ENCODE assay signal across 1 cellular context in the genomic region with DNA sequence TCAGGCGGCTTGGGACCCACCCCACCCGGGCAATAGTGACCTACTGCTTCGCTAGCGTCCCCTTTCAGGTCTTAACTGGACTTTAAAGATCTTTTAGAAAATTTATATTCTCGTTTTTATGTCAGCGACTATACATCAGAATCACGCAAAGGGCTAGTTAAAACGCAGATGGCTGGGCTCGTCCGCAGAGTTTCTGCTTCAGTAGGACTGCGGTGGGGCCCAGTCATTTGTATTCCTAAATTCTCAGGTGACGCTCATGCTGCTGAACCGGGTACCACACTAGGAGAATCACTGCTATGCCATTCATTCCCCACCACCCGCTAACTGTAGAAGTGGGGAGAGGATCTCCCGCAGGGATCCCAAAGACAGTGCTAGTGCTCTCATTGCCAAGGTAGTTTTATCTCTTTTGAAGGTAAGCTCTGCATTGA.
TF ChIP-seq lines count a peak whose summit lies in the region.

No MANE protein-coding gene starts in this region.

TF ChIP-seq in HEK293, 187 proteins besides CTCF, POLR2A, EP300 and RAD21 (continued from another document):
- TF ChIP-seq ZNF133 (tag by site-specific recombination; IDR thresholded peaks at IDR 0.05) (no peak), ZBTB20 (tag by site-specific recombination; IDR thresholded peaks at IDR 0.05) (peak; percentile 80), ZNF211 (tag by site-specific recombination; IDR thresholded peaks at IDR 0.05; ENCODE audit: low read depth) (no peak), ZNF600 (tag by site-specific recombination; IDR thresholded peaks at IDR 0.05) (no peak), ZFHX2 (tag by site-specific recombination; conservative IDR thresholded peaks at IDR 0.05) (no peak), SP7 (tag by site-specific recombination; IDR thresholded peaks at IDR 0.05) (no peak), HOXD13 (CRISPR knock-in tag; IDR thresholded peaks at IDR 0.05; ENCODE audit: borderline replicate concordance) (no peak), ZBTB8A (tag by site-specific recombination; IDR thresholded peaks at IDR 0.05) (0 out of 2 replicates have a peak, but pooled peaks have one; percentile 0), ZBTB1 (tag by site-specific recombination; IDR thresholded peaks at IDR 0.05) (no peak), RBAK (tag by site-specific recombination; IDR thresholded peaks at IDR 0.05) (no peak), ZNF324 (tag by site-specific recombination; IDR thresholded peaks at IDR 0.05) (no peak), ZNF473 (tag by site-specific recombination; IDR thresholded peaks at IDR 0.05) (no peak), ZFP69B (tag by site-specific recombination; IDR thresholded peaks at IDR 0.05) (peak; percentile 82)
- TF ChIP-seq, protein P1, sequence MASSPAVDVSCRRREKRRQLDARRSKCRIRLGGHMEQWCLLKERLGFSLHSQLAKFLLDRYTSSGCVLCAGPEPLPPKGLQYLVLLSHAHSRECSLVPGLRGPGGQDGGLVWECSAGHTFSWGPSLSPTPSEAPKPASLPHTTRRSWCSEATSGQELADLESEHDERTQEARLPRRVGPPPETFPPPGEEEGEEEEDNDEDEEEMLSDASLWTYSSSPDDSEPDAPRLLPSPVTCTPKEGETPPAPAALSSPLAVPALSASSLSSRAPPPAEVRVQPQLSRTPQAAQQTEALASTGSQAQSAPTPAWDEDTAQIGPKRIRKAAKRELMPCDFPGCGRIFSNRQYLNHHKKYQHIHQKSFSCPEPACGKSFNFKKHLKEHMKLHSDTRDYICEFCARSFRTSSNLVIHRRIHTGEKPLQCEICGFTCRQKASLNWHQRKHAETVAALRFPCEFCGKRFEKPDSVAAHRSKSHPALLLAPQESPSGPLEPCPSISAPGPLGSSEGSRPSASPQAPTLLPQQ (tag by site-specific recombination; IDR thresholded peaks at IDR 0.05), result peak; percentile 86
- TF ChIP-seq, protein P2, sequence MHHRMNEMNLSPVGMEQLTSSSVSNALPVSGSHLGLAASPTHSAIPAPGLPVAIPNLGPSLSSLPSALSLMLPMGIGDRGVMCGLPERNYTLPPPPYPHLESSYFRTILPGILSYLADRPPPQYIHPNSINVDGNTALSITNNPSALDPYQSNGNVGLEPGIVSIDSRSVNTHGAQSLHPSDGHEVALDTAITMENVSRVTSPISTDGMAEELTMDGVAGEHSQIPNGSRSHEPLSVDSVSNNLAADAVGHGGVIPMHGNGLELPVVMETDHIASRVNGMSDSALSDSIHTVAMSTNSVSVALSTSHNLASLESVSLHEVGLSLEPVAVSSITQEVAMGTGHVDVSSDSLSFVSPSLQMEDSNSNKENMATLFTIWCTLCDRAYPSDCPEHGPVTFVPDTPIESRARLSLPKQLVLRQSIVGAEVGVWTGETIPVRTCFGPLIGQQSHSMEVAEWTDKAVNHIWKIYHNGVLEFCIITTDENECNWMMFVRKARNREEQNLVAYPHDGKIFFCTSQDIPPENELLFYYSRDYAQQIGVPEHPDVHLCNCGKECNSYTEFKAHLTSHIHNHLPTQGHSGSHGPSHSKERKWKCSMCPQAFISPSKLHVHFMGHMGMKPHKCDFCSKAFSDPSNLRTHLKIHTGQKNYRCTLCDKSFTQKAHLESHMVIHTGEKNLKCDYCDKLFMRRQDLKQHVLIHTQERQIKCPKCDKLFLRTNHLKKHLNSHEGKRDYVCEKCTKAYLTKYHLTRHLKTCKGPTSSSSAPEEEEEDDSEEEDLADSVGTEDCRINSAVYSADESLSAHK (tag by site-specific recombination; IDR thresholded peaks at IDR 0.05), result no peak
- TF ChIP-seq, protein P3, sequence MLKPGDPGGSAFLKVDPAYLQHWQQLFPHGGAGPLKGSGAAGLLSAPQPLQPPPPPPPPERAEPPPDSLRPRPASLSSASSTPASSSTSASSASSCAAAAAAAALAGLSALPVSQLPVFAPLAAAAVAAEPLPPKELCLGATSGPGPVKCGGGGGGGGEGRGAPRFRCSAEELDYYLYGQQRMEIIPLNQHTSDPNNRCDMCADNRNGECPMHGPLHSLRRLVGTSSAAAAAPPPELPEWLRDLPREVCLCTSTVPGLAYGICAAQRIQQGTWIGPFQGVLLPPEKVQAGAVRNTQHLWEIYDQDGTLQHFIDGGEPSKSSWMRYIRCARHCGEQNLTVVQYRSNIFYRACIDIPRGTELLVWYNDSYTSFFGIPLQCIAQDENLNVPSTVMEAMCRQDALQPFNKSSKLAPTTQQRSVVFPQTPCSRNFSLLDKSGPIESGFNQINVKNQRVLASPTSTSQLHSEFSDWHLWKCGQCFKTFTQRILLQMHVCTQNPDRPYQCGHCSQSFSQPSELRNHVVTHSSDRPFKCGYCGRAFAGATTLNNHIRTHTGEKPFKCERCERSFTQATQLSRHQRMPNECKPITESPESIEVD (tag by site-specific recombination; IDR thresholded peaks at IDR 0.05), result no peak
- TF ChIP-seq, protein P4, sequence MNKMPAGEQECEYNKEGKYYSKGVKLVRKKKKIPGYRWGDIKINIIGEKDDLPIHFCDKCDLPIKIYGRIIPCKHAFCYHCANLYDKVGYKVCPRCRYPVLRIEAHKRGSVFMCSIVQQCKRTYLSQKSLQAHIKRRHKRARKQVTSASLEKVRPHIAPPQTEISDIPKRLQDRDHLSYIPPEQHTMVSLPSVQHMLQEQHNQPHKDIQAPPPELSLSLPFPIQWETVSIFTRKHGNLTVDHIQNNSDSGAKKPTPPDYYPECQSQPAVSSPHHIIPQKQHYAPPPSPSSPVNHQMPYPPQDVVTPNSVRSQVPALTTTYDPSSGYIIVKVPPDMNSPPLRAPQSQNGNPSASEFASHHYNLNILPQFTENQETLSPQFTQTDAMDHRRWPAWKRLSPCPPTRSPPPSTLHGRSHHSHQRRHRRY (tag by site-specific recombination; IDR thresholded peaks at IDR 0.05), result no peak
- TF ChIP-seq, protein P5, sequence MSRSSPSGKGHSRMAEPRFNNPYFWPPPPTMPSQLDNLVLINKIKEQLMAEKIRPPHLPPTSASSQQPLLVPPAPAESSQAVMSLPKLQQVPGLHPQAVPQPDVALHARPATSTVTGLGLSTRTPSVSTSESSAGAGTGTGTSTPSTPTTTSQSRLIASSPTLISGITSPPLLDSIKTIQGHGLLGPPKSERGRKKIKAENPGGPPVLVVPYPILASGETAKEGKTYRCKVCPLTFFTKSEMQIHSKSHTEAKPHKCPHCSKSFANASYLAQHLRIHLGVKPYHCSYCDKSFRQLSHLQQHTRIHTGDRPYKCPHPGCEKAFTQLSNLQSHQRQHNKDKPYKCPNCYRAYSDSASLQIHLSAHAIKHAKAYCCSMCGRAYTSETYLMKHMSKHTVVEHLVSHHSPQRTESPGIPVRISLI (tag by site-specific recombination; IDR thresholded peaks at IDR 0.05), result no peak
